ENCODE assay signal across 1 cellular context in the genomic region with DNA sequence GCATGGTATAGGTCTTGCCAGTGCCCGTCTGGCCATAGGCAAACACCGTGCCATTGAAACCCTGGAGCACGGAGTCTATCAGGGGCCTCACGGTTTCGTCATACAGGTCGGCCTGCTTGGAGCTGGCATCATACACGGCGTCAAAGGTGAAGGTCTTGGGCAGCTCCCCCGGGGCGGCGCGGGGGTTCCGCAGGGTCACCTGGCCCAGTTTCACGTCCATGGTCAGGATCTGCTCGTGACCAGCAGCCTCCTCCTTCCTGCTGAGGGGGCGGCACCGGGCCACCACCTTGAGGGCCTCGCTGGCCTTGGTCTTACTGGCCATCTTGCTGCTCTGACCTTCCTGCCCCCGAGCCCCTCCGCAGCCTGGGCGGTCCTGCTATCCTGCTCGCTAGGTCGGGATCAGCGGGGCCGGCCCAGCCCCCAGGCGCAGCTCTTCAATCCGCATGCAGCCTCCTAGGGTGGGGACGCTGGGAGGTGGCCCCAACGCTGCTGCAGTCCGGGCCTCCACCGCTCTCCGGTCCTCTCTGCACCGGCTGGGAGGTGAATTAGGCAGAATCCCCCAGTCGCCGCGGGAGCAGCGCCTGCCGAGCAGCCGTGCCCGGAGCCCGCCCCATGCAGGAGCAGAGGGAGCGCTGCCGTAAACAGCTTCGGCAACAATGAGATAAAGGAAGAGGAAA.
TF ChIP-seq lines count a peak whose summit lies in the region.

No MANE protein-coding gene starts in this region.

TF ChIP-seq in HepG2, 621 proteins besides CTCF, POLR2A, EP300 and RAD21 (continued from another document):
- TF ChIP-seq RFX3 (CRISPR knock-in tag; IDR thresholded peaks at IDR 0.05) (no peak), ZNF484 (CRISPR knock-in tag; IDR thresholded peaks at IDR 0.05; ENCODE audit: borderline replicate concordance, low read depth) (no peak), POGZ (CRISPR knock-in tag; IDR thresholded peaks at IDR 0.05) (peak; percentile 25; the same call in 1 of the 2 replicates), CBFB (CRISPR knock-in tag; IDR thresholded peaks at IDR 0.05) (no peak), ZSCAN9 (CRISPR knock-in tag; IDR thresholded peaks at IDR 0.05; ENCODE audit: borderline replicate concordance) (0 out of 2 replicates have a peak, but pooled peaks have one; percentile 14), FOXC1 (CRISPR knock-in tag; IDR thresholded peaks at IDR 0.05; ENCODE audit: borderline replicate concordance) (peak; percentile 88; the same call in 1 of the 2 replicates), XRCC5 (optimal IDR thresholded peaks at IDR 0.05; ENCODE audit: low read length) (peak; percentile 62), ELF1 (CRISPR knock-in tag; IDR thresholded peaks at IDR 0.05) (0 out of 2 replicates have a peak, but pooled peaks have one; percentile 14), BORCS8-MEF2B (CRISPR knock-in tag; IDR thresholded peaks at IDR 0.05) (peak; percentile 64; the same call in 1 of the 2 replicates), KMT2B (CRISPR knock-in tag; IDR thresholded peaks at IDR 0.05) (no peak), ZFYVE20 (CRISPR knock-in tag; IDR thresholded peaks at IDR 0.05; ENCODE audit: borderline replicate concordance, low read depth) (no peak), ZNF547 (CRISPR knock-in tag; IDR thresholded peaks at IDR 0.05) (no peak), ZMYM2 (CRISPR knock-in tag; IDR thresholded peaks at IDR 0.05) (no peak), HNF1B (CRISPR knock-in tag; IDR thresholded peaks at IDR 0.05) (peak; percentile 27), ZNF891 (CRISPR knock-in tag; IDR thresholded peaks at IDR 0.05) (0 out of 2 replicates have a peak, but pooled peaks have one; percentile 34), RXRB (CRISPR knock-in tag; IDR thresholded peaks at IDR 0.05; ENCODE audit: borderline replicate concordance) (peak; percentile 28; the same call in 1 of the 2 replicates), POLR2AphosphoS2 (IDR thresholded peaks at IDR 0.05; ENCODE audit: low read depth, low read length) (no peak), ZNF883 (CRISPR knock-in tag; IDR thresholded peaks at IDR 0.05; ENCODE audit: not compliant biosample characterization) (peak; percentile 59), TOPORS (CRISPR knock-in tag; IDR thresholded peaks at IDR 0.05) (peak; percentile 30; the same call in 1 of the 2 replicates), ZNF292 (CRISPR knock-in tag; IDR thresholded peaks at IDR 0.05; ENCODE audit: borderline replicate concordance, low read depth) (0 out of 2 replicates have a peak, but pooled peaks have one; percentile 34), CEBPB (IDR thresholded peaks at IDR 0.05; ENCODE audit: borderline replicate concordance, low read depth, low read length) (peak; percentile 45; the same call in 1 of the 2 replicates), ZNF414 (CRISPR knock-in tag; IDR thresholded peaks at IDR 0.05) (no peak), ZNF75D (CRISPR knock-in tag; IDR thresholded peaks at IDR 0.05; ENCODE audit: borderline replicate concordance) (no peak), ZNF552 (CRISPR knock-in tag; IDR thresholded peaks at IDR 0.05; ENCODE audit: borderline replicate concordance) (0 out of 2 replicates have a peak, but pooled peaks have one; percentile 35), NR2F2 (IDR thresholded peaks at IDR 0.05; ENCODE audit: borderline replicate concordance, low read depth) (no peak), MEIS1 (CRISPR knock-in tag; IDR thresholded peaks at IDR 0.05; ENCODE audit: borderline replicate concordance) (no peak), RBM39 (IDR thresholded peaks at IDR 0.05; ENCODE audit: low read depth, low read length, poor library complexity, severe bottlenecking) (no peak), HOXA3 (CRISPR knock-in tag; IDR thresholded peaks at IDR 0.05) (peak; percentile 42), ZNF329 (CRISPR knock-in tag; IDR thresholded peaks at IDR 0.05; ENCODE audit: low read depth) (no peak), PHF21A (CRISPR knock-in tag; IDR thresholded peaks at IDR 0.05) (0 out of 2 replicates have a peak, but pooled peaks have one; percentile 52), ZNF274 (CRISPR knock-in tag; IDR thresholded peaks at IDR 0.05) (peak; percentile 35; the same call in 1 of the 2 replicates), EHMT2 (IDR thresholded peaks at IDR 0.05; ENCODE audit: borderline replicate concordance, low read depth, low read length) (no peak), ZNF770 (CRISPR knock-in tag; IDR thresholded peaks at IDR 0.05) (no peak), HES4 (CRISPR knock-in tag; IDR thresholded peaks at IDR 0.05; ENCODE audit: borderline replicate concordance) (0 out of 2 replicates have a peak, but pooled peaks have one; percentile 12), SAFB2 (CRISPR knock-in tag; IDR thresholded peaks at IDR 0.05; ENCODE audit: borderline replicate concordance, low read depth) (no peak), HMG20A (CRISPR knock-in tag; IDR thresholded peaks at IDR 0.05; ENCODE audit: borderline replicate concordance) (no peak), ZNF773 (CRISPR knock-in tag; IDR thresholded peaks at IDR 0.05; ENCODE audit: borderline replicate concordance) (no peak), SOX13 (IDR thresholded peaks at IDR 0.05) (no peak), SOX13 (CRISPR knock-in tag; conservative IDR thresholded peaks at IDR 0.05 in 1 of 2, IDR thresholded peaks at IDR 0.05 in 1 of 2) (0 out of 4 replicates have a peak, but pooled peaks of 1 of the 2 experiments have one; percentile 9), ZNF382 (CRISPR knock-in tag; IDR thresholded peaks at IDR 0.05; ENCODE audit: borderline replicate concordance) (no peak), CAMTA2 (CRISPR knock-in tag; IDR thresholded peaks at IDR 0.05; ENCODE audit: borderline replicate concordance) (no peak), SMAD9 (CRISPR knock-in tag; IDR thresholded peaks at IDR 0.05) (0 out of 2 replicates have a peak, but pooled peaks have one; percentile 44), JUND (CRISPR knock-in tag; IDR thresholded peaks at IDR 0.05) (no peak), GABPB1 (CRISPR knock-in tag; IDR thresholded peaks at IDR 0.05) (peak; percentile 56; the same call in 1 of the 2 replicates), CREM (IDR thresholded peaks at IDR 0.05) (no peak), CREM (CRISPR knock-in tag; IDR thresholded peaks at IDR 0.05) (no peak), ADNP (CRISPR knock-in tag; IDR thresholded peaks at IDR 0.05) (no peak), YEATS4 (CRISPR knock-in tag; IDR thresholded peaks at IDR 0.05; ENCODE audit: borderline replicate concordance) (0 out of 2 replicates have a peak, but pooled peaks have one; percentile 2), ZNF563 (CRISPR knock-in tag; IDR thresholded peaks at IDR 0.05) (peak; percentile 44; the same call in 1 of the 2 replicates), ZBTB7B (CRISPR knock-in tag; IDR thresholded peaks at IDR 0.05) (peak; percentile 73)
- TF ChIP-seq, protein P1, sequence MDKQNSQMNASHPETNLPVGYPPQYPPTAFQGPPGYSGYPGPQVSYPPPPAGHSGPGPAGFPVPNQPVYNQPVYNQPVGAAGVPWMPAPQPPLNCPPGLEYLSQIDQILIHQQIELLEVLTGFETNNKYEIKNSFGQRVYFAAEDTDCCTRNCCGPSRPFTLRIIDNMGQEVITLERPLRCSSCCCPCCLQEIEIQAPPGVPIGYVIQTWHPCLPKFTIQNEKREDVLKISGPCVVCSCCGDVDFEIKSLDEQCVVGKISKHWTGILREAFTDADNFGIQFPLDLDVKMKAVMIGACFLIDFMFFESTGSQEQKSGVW (CRISPR knock-in tag; IDR thresholded peaks at IDR 0.05; ENCODE audit: borderline replicate concordance): no peak
- TF ChIP-seq, protein P2, sequence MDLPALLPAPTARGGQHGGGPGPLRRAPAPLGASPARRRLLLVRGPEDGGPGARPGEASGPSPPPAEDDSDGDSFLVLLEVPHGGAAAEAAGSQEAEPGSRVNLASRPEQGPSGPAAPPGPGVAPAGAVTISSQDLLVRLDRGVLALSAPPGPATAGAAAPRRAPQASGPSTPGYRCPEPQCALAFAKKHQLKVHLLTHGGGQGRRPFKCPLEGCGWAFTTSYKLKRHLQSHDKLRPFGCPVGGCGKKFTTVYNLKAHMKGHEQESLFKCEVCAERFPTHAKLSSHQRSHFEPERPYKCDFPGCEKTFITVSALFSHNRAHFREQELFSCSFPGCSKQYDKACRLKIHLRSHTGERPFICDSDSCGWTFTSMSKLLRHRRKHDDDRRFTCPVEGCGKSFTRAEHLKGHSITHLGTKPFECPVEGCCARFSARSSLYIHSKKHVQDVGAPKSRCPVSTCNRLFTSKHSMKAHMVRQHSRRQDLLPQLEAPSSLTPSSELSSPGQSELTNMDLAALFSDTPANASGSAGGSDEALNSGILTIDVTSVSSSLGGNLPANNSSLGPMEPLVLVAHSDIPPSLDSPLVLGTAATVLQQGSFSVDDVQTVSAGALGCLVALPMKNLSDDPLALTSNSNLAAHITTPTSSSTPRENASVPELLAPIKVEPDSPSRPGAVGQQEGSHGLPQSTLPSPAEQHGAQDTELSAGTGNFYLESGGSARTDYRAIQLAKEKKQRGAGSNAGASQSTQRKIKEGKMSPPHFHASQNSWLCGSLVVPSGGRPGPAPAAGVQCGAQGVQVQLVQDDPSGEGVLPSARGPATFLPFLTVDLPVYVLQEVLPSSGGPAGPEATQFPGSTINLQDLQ (CRISPR knock-in tag; IDR thresholded peaks at IDR 0.05): no peak
- TF ChIP-seq, protein P3, sequence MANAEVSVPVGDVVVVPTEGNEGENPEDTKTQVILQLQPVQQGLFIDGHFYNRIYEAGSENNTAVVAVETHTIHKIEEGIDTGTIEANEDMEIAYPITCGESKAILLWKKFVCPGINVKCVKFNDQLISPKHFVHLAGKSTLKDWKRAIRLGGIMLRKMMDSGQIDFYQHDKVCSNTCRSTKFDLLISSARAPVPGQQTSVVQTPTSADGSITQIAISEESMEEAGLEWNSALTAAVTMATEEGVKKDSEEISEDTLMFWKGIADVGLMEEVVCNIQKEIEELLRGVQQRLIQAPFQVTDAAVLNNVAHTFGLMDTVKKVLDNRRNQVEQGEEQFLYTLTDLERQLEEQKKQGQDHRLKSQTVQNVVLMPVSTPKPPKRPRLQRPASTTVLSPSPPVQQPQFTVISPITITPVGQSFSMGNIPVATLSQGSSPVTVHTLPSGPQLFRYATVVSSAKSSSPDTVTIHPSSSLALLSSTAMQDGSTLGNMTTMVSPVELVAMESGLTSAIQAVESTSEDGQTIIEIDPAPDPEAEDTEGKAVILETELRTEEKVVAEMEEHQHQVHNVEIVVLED (CRISPR knock-in tag; IDR thresholded peaks at IDR 0.05; ENCODE audit: borderline replicate concordance): 0 out of 2 replicates have a peak, but pooled peaks have one; percentile 20
- TF ChIP-seq, protein P4, sequence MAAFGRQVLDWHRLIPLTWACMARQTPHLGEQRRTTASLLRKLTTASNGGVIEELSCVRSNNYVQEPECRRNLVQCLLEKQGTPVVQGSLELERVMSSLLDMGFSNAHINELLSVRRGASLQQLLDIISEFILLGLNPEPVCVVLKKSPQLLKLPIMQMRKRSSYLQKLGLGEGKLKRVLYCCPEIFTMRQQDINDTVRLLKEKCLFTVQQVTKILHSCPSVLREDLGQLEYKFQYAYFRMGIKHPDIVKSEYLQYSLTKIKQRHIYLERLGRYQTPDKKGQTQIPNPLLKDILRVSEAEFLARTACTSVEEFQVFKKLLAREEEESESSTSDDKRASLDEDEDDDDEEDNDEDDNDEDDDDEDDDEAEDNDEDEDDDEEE (CRISPR knock-in tag; IDR thresholded peaks at IDR 0.05): 0 out of 2 replicates have a peak, but pooled peaks have one; percentile 78
- TF ChIP-seq, protein P5, sequence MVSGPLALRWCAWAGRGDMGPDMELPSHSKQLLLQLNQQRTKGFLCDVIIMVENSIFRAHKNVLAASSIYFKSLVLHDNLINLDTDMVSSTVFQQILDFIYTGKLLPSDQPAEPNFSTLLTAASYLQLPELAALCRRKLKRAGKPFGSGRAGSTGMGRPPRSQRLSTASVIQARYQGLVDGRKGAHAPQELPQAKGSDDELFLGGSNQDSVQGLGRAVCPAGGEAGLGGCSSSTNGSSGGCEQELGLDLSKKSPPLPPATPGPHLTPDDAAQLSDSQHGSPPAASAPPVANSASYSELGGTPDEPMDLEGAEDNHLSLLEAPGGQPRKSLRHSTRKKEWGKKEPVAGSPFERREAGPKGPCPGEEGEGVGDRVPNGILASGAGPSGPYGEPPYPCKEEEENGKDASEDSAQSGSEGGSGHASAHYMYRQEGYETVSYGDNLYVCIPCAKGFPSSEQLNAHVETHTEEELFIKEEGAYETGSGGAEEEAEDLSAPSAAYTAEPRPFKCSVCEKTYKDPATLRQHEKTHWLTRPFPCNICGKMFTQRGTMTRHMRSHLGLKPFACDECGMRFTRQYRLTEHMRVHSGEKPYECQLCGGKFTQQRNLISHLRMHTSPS (CRISPR knock-in tag; IDR thresholded peaks at IDR 0.05; ENCODE audit: low read depth): peak; percentile 80
